ENCODE assay signal across 1 cellular context in genomic region chr16:30430428-30430970, GRCh38.
TF ChIP-seq lines count a peak whose summit lies in the region.

No MANE protein-coding gene starts in this region.

TF ChIP-seq in WTC11, 78 proteins besides CTCF, POLR2A, EP300 and RAD21 (continued from another document):
- TF ChIP-seq ZNF281 (CRISPR knock-in tag; IDR thresholded peaks at IDR 0.05) (0 out of 2 replicates have a peak, but pooled peaks have one; percentile 53), GABPB1 (CRISPR knock-in tag; IDR thresholded peaks at IDR 0.05) (peak; percentile 76; the same call in 1 of the 2 replicates), ELF4 (CRISPR knock-in tag; IDR thresholded peaks at IDR 0.05; ENCODE audit: low read depth) (no peak), TEAD1 (CRISPR knock-in tag; IDR thresholded peaks at IDR 0.05) (0 out of 2 replicates have a peak, but pooled peaks have one; percentile 32), NFE2L1 (CRISPR knock-in tag; IDR thresholded peaks at IDR 0.05) (0 out of 2 replicates have a peak, but pooled peaks have one; percentile 69), FOXP1 (CRISPR knock-in tag; IDR thresholded peaks at IDR 0.05; ENCODE audit: borderline replicate concordance) (peak; percentile 84), SOX15 (CRISPR knock-in tag; IDR thresholded peaks at IDR 0.05) (no peak), FOXP4 (CRISPR knock-in tag; IDR thresholded peaks at IDR 0.05) (0 out of 2 replicates have a peak, but pooled peaks have one; percentile 55), E2F1 (CRISPR knock-in tag; IDR thresholded peaks at IDR 0.05) (no peak)
TF ChIP-seq in WTC11: peak in this region for 12.
